ENCODE assay signal across 11 cellular contexts in the genomic region with DNA sequence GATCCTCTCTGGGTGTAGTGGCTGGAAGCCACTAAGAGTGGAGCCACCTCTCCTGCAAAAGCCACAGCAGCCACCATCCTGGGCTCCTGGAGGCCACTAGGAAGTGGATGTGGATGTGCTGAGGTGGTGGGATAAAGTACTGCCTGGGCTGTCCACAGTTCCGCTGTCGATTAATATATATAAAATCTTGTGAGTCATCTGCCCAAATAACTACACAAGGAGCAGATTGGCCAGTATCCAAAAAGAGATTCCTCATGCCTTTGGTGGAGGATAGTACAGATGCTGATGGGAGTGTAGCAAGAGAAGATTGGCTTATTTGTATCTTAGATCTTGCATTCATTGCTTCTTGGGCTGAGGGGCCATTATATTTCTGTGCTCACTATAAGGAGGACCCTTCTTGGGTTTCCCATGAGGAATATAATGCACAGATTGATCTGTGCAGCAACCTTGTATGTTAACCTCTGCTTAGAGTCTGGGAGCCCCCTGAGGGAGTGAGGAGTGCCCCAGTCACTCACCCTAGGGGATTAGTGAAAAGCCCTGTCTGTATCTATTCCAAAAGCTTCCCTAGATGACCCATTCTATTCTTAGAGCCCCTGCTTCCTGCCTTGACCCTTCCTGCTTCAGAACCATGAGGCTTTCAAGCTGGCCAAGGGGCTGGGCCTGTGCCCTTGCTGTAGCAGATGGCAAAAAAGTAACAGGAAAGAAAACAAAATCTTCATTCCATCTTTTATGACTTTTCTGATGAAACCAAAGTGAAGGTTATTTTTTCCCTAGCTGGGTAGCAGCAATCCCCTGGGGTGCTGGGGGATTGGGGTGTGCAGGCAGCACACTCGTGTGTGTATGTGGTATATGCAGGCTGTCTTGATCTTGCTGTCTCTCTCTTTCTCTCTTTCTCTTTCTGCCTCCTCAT. TPM values are rescaled to one million over a fixed set of nuclear protein-coding genes. Genes with fewer than 3 reads are reported as not detected.
A peak's percentile ranks its signal among the peaks of the same experiment; 100 is the strongest.
DNase-seq lines count a peak whose midpoint lies in the region; ATAC-seq and TF ChIP-seq lines count a peak whose summit lies in the region.
"Had no signal": no experiment of that assay in that cellular context is flagged by ENCODE, and none has a peak within 500 bp of the region (broad histone marks: within the 10 kb centered on the region; RNA-seq: fewer than 3 reads in every experiment).

No MANE protein-coding gene starts in this region.

- no peaks in the 10 kb centered on the region for H4K20me1 ChIP-seq in smooth muscle cell (ENCODE audit: low read depth)

- TF ChIP-seq CTCF in brain microvascular endothelial cell (IDR thresholded peaks at IDR 0.05; ENCODE audit: low read depth, low read length, missing control alignments) (no peak), lung (IDR thresholded peaks at IDR 0.05; ENCODE audit: control extremely low read depth, extremely low read depth) (no peak), smooth muscle cell (IDR thresholded peaks at IDR 0.05; ENCODE audit: borderline replicate concordance, insufficient read depth, poor library complexity, severe bottlenecking) (no peak)

- H3K4me2 ChIP-seq in smooth muscle cell = no peak overlapping the region

- H3K79me2 ChIP-seq in smooth muscle cell (ENCODE audit: low read depth) = no peaks in the 10 kb centered on the region

- peaks cover 23 to 56% of the 10 kb centered on the region in 2 donors for H3K4me1 ChIP-seq in lung (ENCODE audit: control insufficient read depth in 2 of 2, insufficient read depth in 2 of 2, low read length in 2 of 2)
- H3K4me1 ChIP-seq in smooth muscle cell (ENCODE audit: low read depth) = no peaks in the 10 kb centered on the region

- H3K27me3 ChIP-seq in brain microvascular endothelial cell (replicated peaks) (no peaks in the 10 kb centered on the region), lung (ENCODE audit: control insufficient read depth, insufficient read depth) (no peaks in the 10 kb centered on the region), smooth muscle cell (ENCODE audit: low read depth) (no peaks in the 10 kb centered on the region)
- H3K27me3 ChIP-seq: SJSA1 had no signal

- in situ Hi-C loops in ACHN (cut with HindIII; ENCODE audit: low pct_ligation_motif_present, low pct_unique_long_range_greater_than_20kb, low sequenced_read_pairs) (no loop called here), brain microvascular endothelial cell (cut with HindIII; ENCODE audit: low pct_ligation_motif_present, low sequenced_read_pairs) (no loop called here)

- no peaks in the 10 kb centered on the region for H3F3A ChIP-seq in smooth muscle cell (ENCODE audit: low read depth)

- peak; percentile 74 for DNase-seq in ACHN
- peak; percentile 62 for DNase-seq in HPDE6-E6E7 (ENCODE audit: extremely low spot score)
- peak; percentile 90 for DNase-seq in brain microvascular endothelial cell
- no peak for DNase-seq in lung (ENCODE audit: low spot score)
- no peak for DNase-seq in smooth muscle cell (lab: John Stamatoyannopoulos, UW; ENCODE audit: unreplicated experiment)
- no peak for DNase-seq in stimulated activated CD4-positive, alpha-beta T cell treated with anti-CD3 and anti-CD28 coated beads, Interleukin-4, amount 100 ng/mL, for 24 hours
- DNase-seq in NCI-H524 treated with DMSO at 0.1 percent for 48 hours (lab: John Stamatoyannopoulos, UW) = no peak
- DNase-seq: endodermal cell; stimulated activated CD4-positive, alpha-beta T cell treated with anti-CD3 and anti-CD28 coated beads, Interleukin-2, amount 100 ng/mL, for 48 hours had no signal

- no peaks in the 10 kb centered on the region for H3K9me3 ChIP-seq in lung (ENCODE audit: control insufficient read depth in 2 of 2, insufficient read depth in 1 of 2, low read length in 1 of 2)
- no peaks in the 10 kb centered on the region for H3K9me3 ChIP-seq in smooth muscle cell (replicated peaks; ENCODE audit: low read depth)
- H3K9me3 ChIP-seq: SJSA1 had no signal

- 71 to 83% methylated on average over 3 of the region's 3 CpGs for WGBS in lung, 2 donors
- WGBS in smooth muscle cell (ENCODE audit: low lambda C conversion rate) = 61% methylated on average over 3 of the region's 3 CpGs

- ATAC-seq in lung (ENCODE audit: insufficient read depth, low FRiP score) = peak; percentile 25
- no peak for ATAC-seq in HG03039 (IDR thresholded peaks at IDR 0.05; ENCODE audit: unreplicated experiment)

- no peak overlapping the region for H3K9ac ChIP-seq in smooth muscle cell (ENCODE audit: low read depth)

- no peaks in the 10 kb centered on the region for H3K36me3 ChIP-seq in brain microvascular endothelial cell (replicated peaks)
- peaks cover 0 to 2% of the 10 kb centered on the region in 2 donors for H3K36me3 ChIP-seq in lung (ENCODE audit: control insufficient read depth in 2 of 2, insufficient read depth in 2 of 2, low read length in 2 of 2)
- no peaks in the 10 kb centered on the region for H3K36me3 ChIP-seq in smooth muscle cell (ENCODE audit: low read depth)
- H3K36me3 ChIP-seq: SJSA1 had no signal

- no peak overlapping the region for H2AFZ ChIP-seq in smooth muscle cell (ENCODE audit: low read depth)

- H3K27ac ChIP-seq in brain microvascular endothelial cell (no peak overlapping the region), lung (ENCODE audit: low read depth in 1 of 2, low read length in 1 of 2) (peak overlapping the region; percentile 23 to 63), smooth muscle cell (ENCODE audit: low read depth) (no peak overlapping the region)
- H3K27ac ChIP-seq: SJSA1 had no signal

- H3K4me3 ChIP-seq in brain microvascular endothelial cell (ENCODE audit: low read depth, low read length) = no peak overlapping the region
- H3K4me3 ChIP-seq in lung = no peak overlapping the region
- H3K4me3 ChIP-seq in smooth muscle cell = no peak overlapping the region
- H3K4me3 ChIP-seq: SJSA1 had no signal

RNA-seq across cellular contexts. Expression of gene RCSD1, which starts 31.8 kb away (rescaled TPM):
- total RNA-seq in lung (10 to 100 TPM; 22.7 to 29.4 TPM), smooth muscle cell (0.27 TPM in 1 of 2 replicates, not detected in the other)
- polyA plus RNA-seq in lung (10 to 100 TPM in 1 of 2 donors, 1 to 10 TPM in 1; 7.6 to 25.0 TPM), smooth muscle cell (0.40 TPM in 1 of 2 replicates, not detected in the other)

RNA-seq across cellular contexts. Expression of gene MPZL1, which starts 60.0 kb away (rescaled TPM):
- 100 to 1,000 TPM in 1 of 2 donors, 10 to 100 TPM in 1; 89.9 to 116 TPM for total RNA-seq in lung
- 10 to 100 TPM; 25.3 to 64.1 TPM for polyA plus RNA-seq in lung
- total RNA-seq in smooth muscle cell = 250 and 264 TPM in 2 replicates
- 276 and 303 TPM in 2 replicates for polyA plus RNA-seq in smooth muscle cell

Comparison
In these comparisons a context has a peak if more than half of its experiments do, and no peak if none do; other contexts are left out.
1. DNase-seq: peak in ACHN (single experiment), HPDE6-E6E7 (single experiment) and brain microvascular endothelial cell (single experiment); none in lung (single experiment), smooth muscle cell (single experiment), stimulated activated CD4-positive, alpha-beta T cell treated with anti-CD3 and anti-CD28 coated beads, Interleukin-4, amount 100 ng/mL, for 24 hours (single experiment) and NCI-H524 treated with DMSO at 0.1 percent for 48 hours (single experiment).
2. H3K27ac ChIP-seq: peak in lung (2 of 2); none in brain microvascular endothelial cell (single experiment) and smooth muscle cell (single experiment).
3. RNA of gene RCSD1, which starts 31.8 kb away (total RNA-seq): 22.7 to 29.4 TPM in lung; 0.27 TPM in smooth muscle cell; every median in the first group is over 10 times any median in the second.